ENCODE assay signal across 8 cellular contexts in genomic region chr1:155273134-155273982, GRCh38. TPM values are rescaled to one million over a fixed set of nuclear protein-coding genes. Genes with fewer than 3 reads are reported as not detected.
DNase-seq lines count a peak whose midpoint lies in the region; ATAC-seq, FAIRE-seq and TF ChIP-seq lines count a peak whose summit lies in the region.

Gene CLK2 (minus strand): TSS chr1:155273504. CDS start chr1:155270977, 2,527 bp downstream.

- peaks cover 20% of the 10 kb centered on the region for H3K4me1 ChIP-seq in keratinocyte (ENCODE audit: control insufficient read depth, extremely low read depth, insufficient read depth, low read length)

- H3K4me3 ChIP-seq in AG10803 (ENCODE audit: low read length), result peak within 1 kb of the TSS; percentile 92
- H3K4me3 ChIP-seq in keratinocyte (ENCODE audit: control insufficient read depth in 2 of 3, extremely low read depth in 1 of 3, insufficient read depth in 2 of 3, low read depth in 1 of 3, low read length in 3 of 3), result peak within 1 kb of the TSS; percentile 86 to 98 (median 93)

- no peak for TF ChIP-seq CTCF in AG10803 (conservative IDR thresholded peaks at IDR 0.05; ENCODE audit: low read length)
- peak in 1 of 3 experiments; percentile 16 for TF ChIP-seq CTCF in keratinocyte (optimal IDR thresholded peaks at IDR 0.05 in 1 of 3, IDR thresholded peaks at IDR 0.05 in 1 of 3, conservative IDR thresholded peaks at IDR 0.05 in 1 of 3; ENCODE audit: extremely low read depth in 1 of 3, insufficient read depth in 2 of 3, low read length in 3 of 3)

- peak; percentile 91 for TF ChIP-seq POLR2A in GM19099 (IDR thresholded peaks at IDR 0.05; ENCODE audit: extremely low read depth, insufficient read length, low read depth)

- no peak for FAIRE-seq in keratinocyte (lab: Jason Lieb, UNC)

- peak; percentile 78 for ATAC-seq in HG03432 (IDR thresholded peaks at IDR 0.05; ENCODE audit: unreplicated experiment)

- H3K36me3 ChIP-seq in keratinocyte (ENCODE audit: control insufficient read depth in 2 of 2, extremely low read depth in 1 of 2, insufficient read depth in 2 of 2, low read length in 2 of 2), result peaks cover 17 to 26% of the 10 kb centered on the region in 2 experiments

- H3K9me3 ChIP-seq in keratinocyte (ENCODE audit: control insufficient read depth, low read depth, low read length), result no peaks in the 10 kb centered on the region

- H3K79me2 ChIP-seq in keratinocyte (ENCODE audit: control insufficient read depth, insufficient read depth, low read length), result peaks cover 36% of the 10 kb centered on the region

- H4K20me1 ChIP-seq in keratinocyte (ENCODE audit: control insufficient read depth, extremely low read depth, insufficient read depth, low read length), result peaks cover 3% of the 10 kb centered on the region

- peak within 1 kb of the TSS; percentile 91 for H2AFZ ChIP-seq in keratinocyte (ENCODE audit: control insufficient read depth, low read length)

- H3K27ac ChIP-seq in keratinocyte (ENCODE audit: control insufficient read depth, insufficient read depth, low read length), result peak within 1 kb of the TSS; percentile 51

- peak within 1 kb of the TSS; percentile 96 for H3K4me2 ChIP-seq in keratinocyte (ENCODE audit: control insufficient read depth, extremely low read depth, insufficient read depth, low read depth, low read length)

- no peaks in the 10 kb centered on the region for H3K27me3 ChIP-seq in keratinocyte (ENCODE audit: control insufficient read depth, extremely low read depth, insufficient read depth, low read length)

- DNase-seq in AG10803 (ENCODE audit: low read depth) (peak; percentile 91), NCI-H510A (lab: John Stamatoyannopoulos, UW) (peak; percentile 96), cerebellar cortex (ENCODE audit: low spot score) (peak; percentile 95), keratinocyte (ENCODE audit: low read depth, low spot score) (peak; percentile 78)
- DNase-seq in activated CD4-positive, CD25-positive, alpha-beta regulatory T cell treated with anti-CD3 and anti-CD28 coated beads, Interleukin-2, amount 50 U/mL, for 72 hours, result peak; percentile 96
- peak; percentile 88 to 95 for DNase-seq in stimulated activated CD4-positive, alpha-beta T cell treated with anti-CD3 and anti-CD28 coated beads, Interleukin-15, amount 100 ng/mL, for 1 hour (ENCODE audit: low read depth in 1 of 2, low spot score in 1 of 2)

- dilution Hi-C loops in keratinocyte (cut with MboI; ENCODE audit: extremely low pct_ligation_motif_present, low sequenced_read_pairs), result no loop called here

- no peaks in the 10 kb centered on the region for H3K9me1 ChIP-seq in keratinocyte (ENCODE audit: control insufficient read depth, extremely low read depth, insufficient read depth, low read length)

- peak within 1 kb of the TSS; percentile 74 for H3K9ac ChIP-seq in keratinocyte (ENCODE audit: control insufficient read depth, extremely low read depth, insufficient read depth, low read length)

RNA-seq across cellular contexts. Expression of gene CLK2, which starts in this region (rescaled TPM):
- polyA plus RNA-seq in keratinocyte, result 42.1 to 45.3 TPM (median 43.1 TPM) in 3 replicates
- polyA plus RNA-seq in keratinocyte (2011; ENCODE audit: low read depth), result 20.3 TPM
- polyA plus RNA-seq in keratinocyte (2011; cell fraction: cytosol; rRNA removed), result 14.0 and 15.8 TPM in 2 replicates
- polyA plus RNA-seq in keratinocyte (2011; cell fraction: nucleus; rRNA removed), result 141 and 160 TPM in 2 replicates
- polyA plus RNA-seq in keratinocyte (2012; ENCODE audit: low replicate concordance), result 23.4 and 26.4 TPM in 2 replicates
- 26.4 to 66.1 TPM (median 42.9 TPM) in 3 replicates for polyA minus RNA-seq in keratinocyte
- 20.3 TPM for polyA minus RNA-seq in keratinocyte (2011; cell fraction: cytosol; rRNA and poly(A)+ RNA removed)
- 24.1 and 33.3 TPM in 2 replicates for polyA minus RNA-seq in keratinocyte (2011; cell fraction: nucleus; rRNA and poly(A)+ RNA removed)

Comparison
In these comparisons a context has a peak if more than half of its experiments do, and no peak if none do; other contexts are left out.
1. Peak in every context shown above with its lines: DNase-seq, ATAC-seq, H3K4me3 ChIP-seq and H3K27ac ChIP-seq.